Comparison of ENCODE assay signal across 8 cellular contexts in genomic region chr4:88284378-88285234, GRCh38. TPM values are rescaled to one million over a fixed set of nuclear protein-coding genes. Genes with fewer than 3 reads are reported as not detected.
DNase-seq lines count a peak whose midpoint lies in the region; ATAC-seq, FAIRE-seq and TF ChIP-seq lines count a peak whose summit lies in the region.

Gene PPM1K (minus strand): TSS chr4:88284561. CDS start chr4:88278583, 5,978 bp downstream.

- no peaks in the 10 kb centered on the region for H3K9me2 ChIP-seq in OCI-LY7 (ENCODE audit: insufficient read depth, low read length)

- POLR2A ChIA-PET in OCI-LY7 (lab: Charles Lee): interaction anchor here (0.6 to 5.3 kb wide), 14 partner anchors 9 to 284 kb away, joined by 3 to 53 read pairs (median 6); no protein-coding TSS in a partner anchor
- POLR2A ChIA-PET in endothelial cell of umbilical vein (lab: Charles Lee): interaction anchor here (1.3 kb wide), 1 partner anchor 66 kb away, joined by 3 read pairs; no protein-coding TSS in a partner anchor

- no peak; the same call in 1 of the 2 replicates for TF ChIP-seq CTCF in OCI-LY7 (conservative IDR thresholded peaks at IDR 0.05; ENCODE audit: low read length)
- peak in 1 of 2 donors; percentile 9 for TF ChIP-seq CTCF in endothelial cell of umbilical vein (IDR thresholded peaks at IDR 0.05; ENCODE audit: extremely low read depth in 1 of 2, insufficient read depth in 1 of 2, low read depth in 1 of 2, low read length in 2 of 2)

- H3K9me3 ChIP-seq in OCI-LY7 (ENCODE audit: low read length): no peaks in the 10 kb centered on the region
- H3K9me3 ChIP-seq in endothelial cell of umbilical vein (replicated peaks; ENCODE audit: control insufficient read depth, insufficient read depth, low read length): no peaks in the 10 kb centered on the region

- H3K27ac ChIP-seq in OCI-LY7 (ENCODE audit: low read depth, low read length, poor library complexity, severe bottlenecking): peak within 1 kb of the TSS; percentile 91
- peak within 1 kb of the TSS; percentile 82 for H3K27ac ChIP-seq in endothelial cell of umbilical vein (ENCODE audit: insufficient read depth, low read depth, low read length)

- peak within 1 kb of the TSS; percentile 98 for H3K4me2 ChIP-seq in OCI-LY7 (ENCODE audit: low read length)
- H3K4me2 ChIP-seq in endothelial cell of umbilical vein (ENCODE audit: insufficient read depth, low read length): peak within 1 kb of the TSS; percentile 92

- no peaks in the 10 kb centered on the region for H3K9me1 ChIP-seq in endothelial cell of umbilical vein (replicated peaks; ENCODE audit: control insufficient read depth, extremely low read depth, insufficient read depth, low read length)

- dilution Hi-C loops in endothelial cell of umbilical vein (cut with MboI; ENCODE audit: extremely low pct_ligation_motif_present, low sequenced_read_pairs): no loop called here

- H2AFZ ChIP-seq in OCI-LY7 (ENCODE audit: low read length): peak within 1 kb of the TSS; percentile 82
- peak within 1 kb of the TSS; percentile 67 for H2AFZ ChIP-seq in endothelial cell of umbilical vein (ENCODE audit: low read depth, low read length)

- H4K20me1 ChIP-seq in OCI-LY7 (ENCODE audit: insufficient read depth, low read length) (no peaks in the 10 kb centered on the region), endothelial cell of umbilical vein (replicated peaks; ENCODE audit: control insufficient read depth, extremely low read depth, insufficient read depth, low read length) (no peaks in the 10 kb centered on the region)

- peak; percentile 88 for ATAC-seq in GM21526 (IDR thresholded peaks at IDR 0.05; ENCODE audit: low FRiP score, unreplicated experiment)

- TF ChIP-seq POLR2A in endothelial cell of umbilical vein (IDR thresholded peaks at IDR 0.05; ENCODE audit: low read depth, low read length): no peak

- H3K9ac ChIP-seq in endothelial cell of umbilical vein (replicated peaks; ENCODE audit: extremely low read depth, insufficient read depth, low read length): peak within 1 kb of the TSS; percentile 81

- DNase-seq in DMS 273 (lab: John Stamatoyannopoulos, UW; ENCODE audit: unreplicated experiment) (peak; percentile 98), HuH-7.5 (ENCODE audit: low spot score) (peak; percentile 89), OCI-LY7 (ENCODE audit: low spot score) (peak; percentile 99), activated T-cell treated with anti-CD3 and anti-CD28 coated beads for 1 hour (ENCODE audit: low read depth) (peak; percentile 98), endothelial cell of umbilical vein (ENCODE audit: low read depth, low spot score) (peak; percentile 99), midbrain (lab: John Stamatoyannopoulos, UW) (peak; percentile 99)
- DNase-seq in stimulated activated CD8-positive, alpha-beta memory T cell treated with anti-CD3 and anti-CD28 coated beads, Interleukin-2, amount 100 ng/mL, for 1 hour (ENCODE audit: low read depth in 2 of 2): peak; percentile 96 to 99

- no peaks in the 10 kb centered on the region for H3K27me3 ChIP-seq in endothelial cell of umbilical vein (ENCODE audit: control insufficient read depth in 2 of 2, insufficient read depth in 2 of 2, low read length in 2 of 2)

- H3K4me1 ChIP-seq in OCI-LY7 (ENCODE audit: insufficient read depth, low read length, poor library complexity, severe bottlenecking): peaks cover 36% of the 10 kb centered on the region
- peaks cover 13% of the 10 kb centered on the region for H3K4me1 ChIP-seq in endothelial cell of umbilical vein (ENCODE audit: control insufficient read depth, extremely low read depth, insufficient read depth, low read length)

- intact Hi-C loops in OCI-LY7 (cut with micrococcal nuclease; ENCODE audit: unreplicated experiment): loop anchor here (5.0 to 10.0 kb wide), 5 partner anchors 93 to 1280 kb away; partner anchors contain the start of genes HERC3, HERC6 and PYURF
- intact Hi-C loops in endothelial cell of umbilical vein (cut with micrococcal nuclease): loop anchor here (1.0 to 10.0 kb wide), 8 partner anchors 57 to 310 kb away; partner anchors contain the start of genes HERC3 and HERC6

- BruUV-seq in OCI-LY7 (replicated peaks; lab: Mats Ljungman, UMichigan) (no TSS peak), endothelial cell of umbilical vein (replicated peaks; lab: Mats Ljungman, UMichigan) (no TSS peak)

- H3K79me2 ChIP-seq in OCI-LY7 (ENCODE audit: insufficient read depth, low read depth, low read length) (peaks cover 39% of the 10 kb centered on the region), endothelial cell of umbilical vein (ENCODE audit: control insufficient read depth, insufficient read depth, low read length) (no peaks in the 10 kb centered on the region)

- H3K36me3 ChIP-seq in OCI-LY7 (ENCODE audit: insufficient read depth, low read length) (peaks cover 16% of the 10 kb centered on the region; the same call in 1 of the 2 replicates), endothelial cell of umbilical vein (ENCODE audit: control insufficient read depth in 2 of 2, extremely low read depth in 1 of 2, insufficient read depth in 2 of 2, low read length in 2 of 2) (no peaks in the 10 kb centered on the region)

- H3K4me3 ChIP-seq in OCI-LY7 (ENCODE audit: low read depth, low read length, poor library complexity, severe bottlenecking): peak within 1 kb of the TSS; percentile 79
- peak within 1 kb of the TSS; percentile 71 to 88 (median 82) for H3K4me3 ChIP-seq in endothelial cell of umbilical vein (replicated peaks in 1 of 3; ENCODE audit: insufficient read depth in 1 of 3, low read depth in 1 of 3, low read length in 3 of 3)

- peak; percentile 99 for FAIRE-seq in endothelial cell of umbilical vein (lab: Jason Lieb, UNC)

- CTCF ChIA-PET in OCI-LY7 (lab: Charles Lee; ENCODE audit: unreplicated experiment) (interaction anchor here (0.6 to 1.9 kb wide), 2 partner anchors 13 to 36 kb away, joined by 3 to 5 read pairs; no protein-coding TSS in a partner anchor), endothelial cell of umbilical vein (lab: Charles Lee) (interaction anchor here (0.6 to 2.6 kb wide), 15 partner anchors 12 to 252 kb away, joined by 3 to 32 read pairs (median 7); partner anchors contain the start of genes HERC5 and HERC6)

TF ChIP-seq in endothelial cell of umbilical vein, 7 proteins besides CTCF, POLR2A, EP300 and RAD21:
- TF ChIP-seq POLR2AphosphoS5 (IDR thresholded peaks at IDR 0.05; ENCODE audit: insufficient read depth, low read depth, low read length): peak; percentile 35
- TF ChIP-seq FOS (IDR thresholded peaks at IDR 0.05; ENCODE audit: borderline replicate concordance, insufficient read depth, low read length): no peak
TF ChIP-seq in endothelial cell of umbilical vein: peak in this region for 1.

RNA-seq across cellular contexts. Expression of gene PPM1K, which starts in this region (rescaled TPM):
- 65.7 and 83.9 TPM in 2 replicates for total RNA-seq in OCI-LY7 (2014; rRNA removed; shearing (Covaris generic))
- total RNA-seq in OCI-LY7 (2022) (80.0 and 87.7 TPM in 2 replicates), endothelial cell of umbilical vein (8.6 and 10.4 TPM in 2 replicates)
- 3.7 and 4.0 TPM in 2 replicates for polyA plus RNA-seq in endothelial cell of umbilical vein
- polyA plus RNA-seq in endothelial cell of umbilical vein (2011; cell fraction: cytosol; rRNA removed): 3.0 and 4.3 TPM in 2 replicates
- 15.0 and 15.7 TPM in 2 replicates for polyA plus RNA-seq in endothelial cell of umbilical vein (2011; cell fraction: nucleus; rRNA removed)
- polyA plus RNA-seq in endothelial cell of umbilical vein (2012): 2.4 and 2.5 TPM in 2 replicates
- 30.7 and 42.0 TPM in 2 replicates for polyA minus RNA-seq in endothelial cell of umbilical vein
- polyA minus RNA-seq in endothelial cell of umbilical vein (2011; cell fraction: cytosol; rRNA and poly(A)+ RNA removed): 1.2 TPM
- polyA minus RNA-seq in endothelial cell of umbilical vein (2011; cell fraction: nucleus; rRNA and poly(A)+ RNA removed): 26.4 and 30.7 TPM in 2 replicates

Comparison
In these comparisons a context has a peak if more than half of its experiments do, and no peak if none do; other contexts are left out.
1. Peak in every context shown above with its lines: DNase-seq, ATAC-seq, H3K4me3 ChIP-seq and H3K27ac ChIP-seq.